ENCODE assay signal across 8 cellular contexts in genomic region chr12:4276524-4277204, GRCh38. TPM values are rescaled to one million over a fixed set of nuclear protein-coding genes. Genes with fewer than 3 reads are reported as not detected.
A peak's percentile ranks its signal among the peaks of the same experiment; 100 is the strongest.
DNase-seq lines count a peak whose midpoint lies in the region; ATAC-seq and TF ChIP-seq lines count a peak whose summit lies in the region.

No MANE protein-coding gene starts in this region.

- H3K4me1 Mint-ChIP-seq in T-helper 17 cell, result peaks cover 46% of the 10 kb centered on the region

- no peaks in the 10 kb centered on the region for H3K4me1 ChIP-seq in BE2C
- peaks cover 93% of the 10 kb centered on the region for H3K4me1 ChIP-seq in left ventricle myocardium inferior

- peak overlapping the region; percentile 97 for H3K27ac Mint-ChIP-seq in T-helper 17 cell

- H3K27ac ChIP-seq in left ventricle myocardium inferior (replicated peaks), result peak overlapping the region; percentile 97

- H3K27me3 ChIP-seq in BE2C (peaks cover 65% of the 10 kb centered on the region), left ventricle myocardium inferior (ENCODE audit: low read depth) (peaks cover 41% of the 10 kb centered on the region)

- TF ChIP-seq CTCF in BE2C (IDR thresholded peaks at IDR 0.05; ENCODE audit: low read depth, low read length) (peak; percentile 95), left ventricle myocardium inferior (IDR thresholded peaks at IDR 0.05; ENCODE audit: borderline replicate concordance) (peak; percentile 92)

- H3K4me3 ChIP-seq in BE2C (ENCODE audit: low read depth, low read length), result no peak overlapping the region
- peak overlapping the region; percentile 86 for H3K4me3 ChIP-seq in left ventricle myocardium inferior

- DNase-seq in BE2C, result peak; percentile 82
- peak; percentile 88 for DNase-seq in NCI-H1105 (lab: John Stamatoyannopoulos, UW)
- peak; percentile 61 to 81 (median 74) for DNase-seq in T-helper 17 cell
- DNase-seq in amygdala (lab: John Stamatoyannopoulos, UW), result peak in 48 of 56 donors; percentile 41 to 84 (median 69)
- peak; percentile 82 for DNase-seq in left ventricle myocardium inferior
- DNase-seq in putamen (ENCODE audit: low spot score), result peak; percentile 84

- peaks cover 12% of the 10 kb centered on the region for H3K36me3 Mint-ChIP-seq in T-helper 17 cell (ENCODE audit: low read depth)

- ATAC-seq in GM21447 (IDR thresholded peaks at IDR 0.05; ENCODE audit: unreplicated experiment) (peak; percentile 33), T-helper 17 cell (peak; percentile 37), HG03469 (IDR thresholded peaks at IDR 0.05; ENCODE audit: unreplicated experiment) (no peak)

- no peaks in the 10 kb centered on the region for H3K27me3 Mint-ChIP-seq in T-helper 17 cell

- H3K4me3 Mint-ChIP-seq in T-helper 17 cell, result peak overlapping the region; percentile 97

- H3K36me3 ChIP-seq in BE2C, result no peaks in the 10 kb centered on the region
- H3K36me3 ChIP-seq in left ventricle myocardium inferior, result peaks cover 39% of the 10 kb centered on the region

- intact Hi-C loops in left ventricle myocardium inferior (cut with micrococcal nuclease), result loop anchor here (5.0 to 10.0 kb wide), 2 partner anchors 169 to 282 kb away; no protein-coding TSS in a partner anchor

- H3K9me3 ChIP-seq in BE2C, result no peaks in the 10 kb centered on the region
- H3K9me3 ChIP-seq in T-helper 17 cell (ENCODE audit: control insufficient read depth, low read length, poor library complexity, severe bottlenecking), result no peaks in the 10 kb centered on the region
- no peaks in the 10 kb centered on the region for H3K9me3 ChIP-seq in left ventricle myocardium inferior (replicated peaks)

RNA-seq across cellular contexts. Expression of gene CCND2, which starts 3.1 kb away (rescaled TPM):
- polyA plus RNA-seq in BE2C (2012; ENCODE audit: insufficient read depth, insufficient read length, low read depth), result not detected
- total RNA-seq in T-helper 17 cell (100 to 1,000 TPM; 197 to 225 TPM), left ventricle myocardium inferior (283 TPM)

RNA-seq across cellular contexts. Expression of gene TIGAR, which starts 44.3 kb away (rescaled TPM):
- 9.6 TPM for polyA plus RNA-seq in BE2C (2012; ENCODE audit: insufficient read depth, insufficient read length, low read depth)
- 10 to 100 TPM in 1 of 2 donors, 1 to 10 TPM in 1; 7.8 to 10.7 TPM for total RNA-seq in T-helper 17 cell
- total RNA-seq in left ventricle myocardium inferior, result 13.6 TPM
